In the genomic region with DNA sequence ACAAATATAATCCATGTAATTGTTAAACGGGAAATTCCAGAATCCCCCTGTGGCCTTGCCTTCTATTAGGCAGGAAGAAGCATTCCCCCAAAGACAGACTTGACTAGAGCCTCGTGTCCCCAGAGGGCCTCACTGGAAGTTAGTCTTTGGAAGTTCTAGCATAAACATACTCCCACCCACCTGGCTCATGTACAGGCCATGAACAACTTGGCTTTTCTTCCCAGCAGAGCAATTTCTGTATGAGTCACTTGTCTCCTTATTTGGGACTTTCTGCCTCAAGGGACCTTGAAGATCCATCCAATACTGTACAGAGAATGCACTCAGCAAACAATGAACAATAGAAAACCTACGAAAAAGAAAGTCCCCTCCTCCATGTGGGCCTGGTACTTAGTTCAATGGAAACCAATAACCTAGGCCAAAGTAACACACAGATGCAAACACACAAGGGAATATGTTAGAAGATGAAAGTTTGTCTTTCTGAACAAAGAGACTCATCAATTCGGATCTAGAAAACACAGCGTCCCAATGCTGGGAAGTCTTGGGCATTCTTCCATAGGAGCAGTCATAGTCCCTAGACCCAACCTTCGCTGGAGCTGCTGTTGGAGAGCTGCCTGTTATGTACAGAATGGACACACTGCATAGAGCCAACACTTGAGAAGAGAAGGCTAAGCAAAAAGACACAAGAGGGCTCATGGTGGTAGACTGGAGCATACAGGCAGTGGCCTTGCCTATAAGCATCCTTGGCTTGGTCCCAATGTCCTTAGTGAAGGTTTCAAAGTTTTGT, we compare ENCODE assay signal across 14 cellular contexts.
DNase-seq lines count a peak whose midpoint lies in the region; ATAC-seq and TF ChIP-seq lines count a peak whose summit lies in the region.
"Had no signal": no experiment of that assay in that cellular context is flagged by ENCODE, and none has a peak within 500 bp of the region (broad histone marks: within the 10 kb centered on the region; RNA-seq: fewer than 3 reads in every experiment).

No MANE protein-coding gene starts in this region.

- peaks cover 14% of the 10 kb centered on the region in 2 donors for H3K9me3 Mint-ChIP-seq in stimulated activated naive B cell treated with anti-CD40 and anti-IgM and Interleukin-4, amounts not matched to agents 10 μg/mL and 1 μg/mL and 100 μg/mL, for 72 hours
- H3K9me3 Mint-ChIP-seq: activated naive CD8-positive, alpha-beta T cell treated with anti-CD3 and anti-CD28 coated beads, Interleukin-2, amount 10 ng/mL, durations not matched to agents 7 days and 5 days had no signal

- H3K27ac Mint-ChIP-seq in stimulated activated naive B cell treated with anti-CD40 and anti-IgM and Interleukin-4, amounts not matched to agents 10 μg/mL and 1 μg/mL and 100 μg/mL, for 72 hours, result no peak overlapping the region
- H3K27ac Mint-ChIP-seq: activated naive CD8-positive, alpha-beta T cell treated with anti-CD3 and anti-CD28 coated beads, Interleukin-2, amount 10 ng/mL, durations not matched to agents 7 days and 5 days; immature natural killer cell had no signal

- H3K9me3 ChIP-seq in GM23248 (ENCODE audit: low read depth) (no peaks in the 10 kb centered on the region), body of pancreas (no peaks in the 10 kb centered on the region), hepatocyte (ENCODE audit: low read depth) (no peaks in the 10 kb centered on the region), suprapubic skin (no peaks in the 10 kb centered on the region)

- no peak for TF ChIP-seq CTCF in body of pancreas (IDR thresholded peaks at IDR 0.05)
- TF ChIP-seq CTCF in hepatocyte (IDR thresholded peaks at IDR 0.05; ENCODE audit: poor library complexity), result no peak
- TF ChIP-seq CTCF in suprapubic skin (IDR thresholded peaks at IDR 0.05), result no peak

- H3K4me3 ChIP-seq in GM23248, result peak overlapping the region; percentile 34
- no peak overlapping the region for H3K4me3 ChIP-seq in body of pancreas
- H3K4me3 ChIP-seq in hepatocyte, result no peak overlapping the region
- no peak overlapping the region for H3K4me3 ChIP-seq in suprapubic skin
- H3K4me3 ChIP-seq: esophagus muscularis mucosa had no signal

- intact Hi-C loops in body of pancreas (cut with DNase I), result no loop called here

- H3K4me1 Mint-ChIP-seq in stimulated activated naive B cell treated with anti-CD40 and anti-IgM and Interleukin-4, amounts not matched to agents 10 μg/mL and 1 μg/mL and 100 μg/mL, for 72 hours, result no peaks in the 10 kb centered on the region
- H3K4me1 Mint-ChIP-seq: activated naive CD8-positive, alpha-beta T cell treated with anti-CD3 and anti-CD28 coated beads, Interleukin-2, amount 10 ng/mL, durations not matched to agents 7 days and 5 days; immature natural killer cell had no signal

- H3K9me2 ChIP-seq in GM23248 (ENCODE audit: insufficient read depth), result no peaks in the 10 kb centered on the region
- no peaks in the 10 kb centered on the region for H3K9me2 ChIP-seq in hepatocyte (replicated peaks; ENCODE audit: insufficient read depth)

- in situ Hi-C loops in GM23248 (cut with MboI), result no loop called here

- H3K36me3 ChIP-seq in GM23248 (ENCODE audit: low read depth), result no peaks in the 10 kb centered on the region
- H3K36me3 ChIP-seq in body of pancreas (replicated peaks in 1 of 2; ENCODE audit: insufficient read depth in 1 of 2, low read depth in 2 of 2), result no peaks in the 10 kb centered on the region
- H3K36me3 ChIP-seq in hepatocyte (replicated peaks; ENCODE audit: insufficient read depth, low read depth), result no peaks in the 10 kb centered on the region
- no peaks in the 10 kb centered on the region for H3K36me3 ChIP-seq in suprapubic skin
- H3K36me3 ChIP-seq: esophagus muscularis mucosa had no signal

- H3K27ac ChIP-seq in GM23248 (peak overlapping the region; percentile 68), body of pancreas (no peak overlapping the region), hepatocyte (no peak overlapping the region), suprapubic skin (peak overlapping the region; percentile 25)
- H3K27ac ChIP-seq: esophagus muscularis mucosa had no signal

- H3F3A ChIP-seq in GM23248 (ENCODE audit: insufficient read depth), result peaks cover 37% of the 10 kb centered on the region

- no peak overlapping the region for H3K4me3 Mint-ChIP-seq in stimulated activated naive B cell treated with anti-CD40 and anti-IgM and Interleukin-4, amounts not matched to agents 10 μg/mL and 1 μg/mL and 100 μg/mL, for 72 hours
- H3K4me3 Mint-ChIP-seq: activated naive CD8-positive, alpha-beta T cell treated with anti-CD3 and anti-CD28 coated beads, Interleukin-2, amount 10 ng/mL, durations not matched to agents 7 days and 5 days; immature natural killer cell had no signal

- WGBS in GM23248 (ENCODE audit: low coverage in 1 of 2, low lambda C conversion rate in 2 of 2, missing lambda C conversion rate in 2 of 2), 2 experiments, result 1 to 8% methylated on average over 6 of the region's 6 CpGs
- 49 to 58% methylated on average over 6 of the region's 6 CpGs for WGBS in body of pancreas, 2 donors
- WGBS in hepatocyte (ENCODE audit: low lambda C conversion rate, missing lambda C conversion rate), result 83% methylated on average over 6 of the region's 6 CpGs
- WGBS in suprapubic skin, result 25% methylated on average over 6 of the region's 6 CpGs

- DNase-seq in GM23248, result peak; percentile 95
- peak in 2 of 4 donors; percentile 12 to 48 for DNase-seq in body of pancreas
- DNase-seq in hepatocyte (ENCODE audit: low spot score), result peak; percentile 11
- DNase-seq in suprapubic skin (ENCODE audit: low spot score in 2 of 2), result no peak
- no peak for DNase-seq in stimulated activated CD4-positive, alpha-beta T cell treated with anti-CD3 and anti-CD28 coated beads, Interleukin-4, amount 100 ng/mL, for 24 hours
- DNase-seq in effector CD8-positive, alpha-beta T cell (lab: John Stamatoyannopoulos, UW), result no peak
- DNase-seq in stimulated activated naive B cell treated with anti-CD40 and anti-IgM and Interleukin-4, amounts not matched to agents 10 μg/mL and 1 μg/mL and 100 μg/mL, for 72 hours, result no peak
- DNase-seq: activated naive CD8-positive, alpha-beta T cell treated with anti-CD3 and anti-CD28 coated beads, Interleukin-2, amount 10 ng/mL, durations not matched to agents 7 days and 5 days; immature natural killer cell; Karpas-422; NCI-H2107 had no signal

- H3K4me2 ChIP-seq in GM23248 (ENCODE audit: unreplicated experiment), result peak overlapping the region; percentile 74
- H3K4me2 ChIP-seq in hepatocyte, result no peak overlapping the region

- no peak overlapping the region for H3K9ac ChIP-seq in GM23248

- H3K27me3 ChIP-seq in GM23248 (replicated peaks; ENCODE audit: insufficient read depth), result no peaks in the 10 kb centered on the region
- no peaks in the 10 kb centered on the region for H3K27me3 ChIP-seq in body of pancreas
- no peaks in the 10 kb centered on the region for H3K27me3 ChIP-seq in hepatocyte
- no peaks in the 10 kb centered on the region for H3K27me3 ChIP-seq in suprapubic skin
- H3K27me3 ChIP-seq: esophagus muscularis mucosa had no signal

- H3K36me3 Mint-ChIP-seq in stimulated activated naive B cell treated with anti-CD40 and anti-IgM and Interleukin-4, amounts not matched to agents 10 μg/mL and 1 μg/mL and 100 μg/mL, for 72 hours, result no peaks in the 10 kb centered on the region
- H3K36me3 Mint-ChIP-seq: activated naive CD8-positive, alpha-beta T cell treated with anti-CD3 and anti-CD28 coated beads, Interleukin-2, amount 10 ng/mL, durations not matched to agents 7 days and 5 days; immature natural killer cell had no signal

- ATAC-seq in body of pancreas (peak; percentile 21), HG03521 (IDR thresholded peaks at IDR 0.05; ENCODE audit: unreplicated experiment) (no peak)
- no peak for ATAC-seq in stimulated activated naive B cell treated with anti-CD40 and anti-IgM and Interleukin-4, amounts not matched to agents 10 μg/mL and 1 μg/mL and 100 μg/mL, for 72 hours (replicated peaks)
- ATAC-seq: SK-N-SH treated with all-trans-retinoic acid at 6 μM for 48 hours had no signal

- peaks cover 43% of the 10 kb centered on the region for H3K4me1 ChIP-seq in GM23248 (ENCODE audit: insufficient read depth)
- H3K4me1 ChIP-seq in body of pancreas, result no peaks in the 10 kb centered on the region
- no peaks in the 10 kb centered on the region for H3K4me1 ChIP-seq in hepatocyte (ENCODE audit: insufficient read depth)
- peaks cover 23% of the 10 kb centered on the region for H3K4me1 ChIP-seq in suprapubic skin

- H2AFZ ChIP-seq in GM23248 (peak overlapping the region; percentile 54), hepatocyte (no peak overlapping the region)

- TF ChIP-seq EP300 in suprapubic skin (IDR thresholded peaks at IDR 0.05), result no peak

- no peaks in the 10 kb centered on the region for H3K79me2 ChIP-seq in GM23248 (ENCODE audit: insufficient read depth)
- H3K79me2 ChIP-seq in hepatocyte, result no peaks in the 10 kb centered on the region

- H4K20me1 ChIP-seq in GM23248 (ENCODE audit: insufficient read depth) (no peaks in the 10 kb centered on the region), hepatocyte (ENCODE audit: insufficient read depth, poor library complexity, severe bottlenecking) (no peaks in the 10 kb centered on the region)

- TF ChIP-seq POLR2A in body of pancreas (IDR thresholded peaks at IDR 0.05) (no peak), suprapubic skin (IDR thresholded peaks at IDR 0.05) (no peak)

- peaks cover 8 to 17% of the 10 kb centered on the region in 2 donors for H3K27me3 Mint-ChIP-seq in stimulated activated naive B cell treated with anti-CD40 and anti-IgM and Interleukin-4, amounts not matched to agents 10 μg/mL and 1 μg/mL and 100 μg/mL, for 72 hours

Comparison
In these comparisons a context has a peak if more than half of its experiments do, and no peak if none do; other contexts are left out.
1. DNase-seq: peak in GM23248 (single experiment) and hepatocyte (single experiment); none in suprapubic skin (0 of 2), stimulated activated CD4-positive, alpha-beta T cell treated with anti-CD3 and anti-CD28 coated beads, Interleukin-4, amount 100 ng/mL, for 24 hours (single experiment), effector CD8-positive, alpha-beta T cell (single experiment) and stimulated activated naive B cell treated with anti-CD40 and anti-IgM and Interleukin-4, amounts not matched to agents 10 μg/mL and 1 μg/mL and 100 μg/mL, for 72 hours (single experiment).
2. H3K27ac ChIP-seq: peak in GM23248 (single experiment) and suprapubic skin (single experiment); none in body of pancreas (0 of 4) and hepatocyte (single experiment).